In the genomic region with DNA sequence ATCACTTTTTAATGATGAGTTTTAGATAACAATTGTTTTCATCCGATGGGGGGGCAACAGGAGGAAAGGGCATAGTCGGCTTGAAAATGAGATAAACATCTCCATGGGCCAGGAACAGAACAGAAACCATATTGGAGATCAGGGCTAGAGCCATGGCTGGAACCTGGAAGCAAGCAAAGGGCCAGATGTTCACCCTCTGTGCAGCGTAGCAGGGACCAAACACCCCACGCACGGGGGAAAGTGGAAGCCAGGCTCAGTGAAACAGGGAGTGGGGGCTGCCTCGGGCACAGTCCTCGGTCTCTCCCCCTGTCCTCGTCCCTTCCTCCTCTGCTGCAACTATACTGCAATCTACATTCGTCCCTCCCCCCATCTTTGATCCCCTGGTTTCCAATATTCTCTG, we compare ENCODE assay signal across 1 cellular context.
TF ChIP-seq lines count a peak whose summit lies in the region.

No MANE protein-coding gene starts in this region.

TF ChIP-seq in GM12878, 131 proteins besides CTCF, POLR2A, EP300 and RAD21 (continued from another document):
- TF ChIP-seq, protein P1, sequence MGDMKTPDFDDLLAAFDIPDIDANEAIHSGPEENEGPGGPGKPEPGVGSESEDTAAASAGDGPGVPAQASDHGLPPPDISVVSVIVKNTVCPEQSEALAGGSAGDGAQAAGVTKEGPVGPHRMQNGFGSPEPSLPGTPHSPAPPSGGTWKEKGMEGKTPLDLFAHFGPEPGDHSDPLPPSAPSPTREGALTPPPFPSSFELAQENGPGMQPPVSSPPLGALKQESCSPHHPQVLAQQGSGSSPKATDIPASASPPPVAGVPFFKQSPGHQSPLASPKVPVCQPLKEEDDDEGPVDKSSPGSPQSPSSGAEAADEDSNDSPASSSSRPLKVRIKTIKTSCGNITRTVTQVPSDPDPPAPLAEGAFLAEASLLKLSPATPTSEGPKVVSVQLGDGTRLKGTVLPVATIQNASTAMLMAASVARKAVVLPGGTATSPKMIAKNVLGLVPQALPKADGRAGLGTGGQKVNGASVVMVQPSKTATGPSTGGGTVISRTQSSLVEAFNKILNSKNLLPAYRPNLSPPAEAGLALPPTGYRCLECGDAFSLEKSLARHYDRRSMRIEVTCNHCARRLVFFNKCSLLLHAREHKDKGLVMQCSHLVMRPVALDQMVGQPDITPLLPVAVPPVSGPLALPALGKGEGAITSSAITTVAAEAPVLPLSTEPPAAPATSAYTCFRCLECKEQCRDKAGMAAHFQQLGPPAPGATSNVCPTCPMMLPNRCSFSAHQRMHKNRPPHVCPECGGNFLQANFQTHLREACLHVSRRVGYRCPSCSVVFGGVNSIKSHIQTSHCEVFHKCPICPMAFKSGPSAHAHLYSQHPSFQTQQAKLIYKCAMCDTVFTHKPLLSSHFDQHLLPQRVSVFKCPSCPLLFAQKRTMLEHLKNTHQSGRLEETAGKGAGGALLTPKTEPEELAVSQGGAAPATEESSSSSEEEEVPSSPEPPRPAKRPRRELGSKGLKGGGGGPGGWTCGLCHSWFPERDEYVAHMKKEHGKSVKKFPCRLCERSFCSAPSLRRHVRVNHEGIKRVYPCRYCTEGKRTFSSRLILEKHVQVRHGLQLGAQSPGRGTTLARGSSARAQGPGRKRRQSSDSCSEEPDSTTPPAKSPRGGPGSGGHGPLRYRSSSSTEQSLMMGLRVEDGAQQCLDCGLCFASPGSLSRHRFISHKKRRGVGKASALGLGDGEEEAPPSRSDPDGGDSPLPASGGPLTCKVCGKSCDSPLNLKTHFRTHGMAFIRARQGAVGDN (IDR thresholded peaks at IDR 0.05) = peak; percentile 69; the same call in 1 of the 2 replicates
- TF ChIP-seq, protein P2, sequence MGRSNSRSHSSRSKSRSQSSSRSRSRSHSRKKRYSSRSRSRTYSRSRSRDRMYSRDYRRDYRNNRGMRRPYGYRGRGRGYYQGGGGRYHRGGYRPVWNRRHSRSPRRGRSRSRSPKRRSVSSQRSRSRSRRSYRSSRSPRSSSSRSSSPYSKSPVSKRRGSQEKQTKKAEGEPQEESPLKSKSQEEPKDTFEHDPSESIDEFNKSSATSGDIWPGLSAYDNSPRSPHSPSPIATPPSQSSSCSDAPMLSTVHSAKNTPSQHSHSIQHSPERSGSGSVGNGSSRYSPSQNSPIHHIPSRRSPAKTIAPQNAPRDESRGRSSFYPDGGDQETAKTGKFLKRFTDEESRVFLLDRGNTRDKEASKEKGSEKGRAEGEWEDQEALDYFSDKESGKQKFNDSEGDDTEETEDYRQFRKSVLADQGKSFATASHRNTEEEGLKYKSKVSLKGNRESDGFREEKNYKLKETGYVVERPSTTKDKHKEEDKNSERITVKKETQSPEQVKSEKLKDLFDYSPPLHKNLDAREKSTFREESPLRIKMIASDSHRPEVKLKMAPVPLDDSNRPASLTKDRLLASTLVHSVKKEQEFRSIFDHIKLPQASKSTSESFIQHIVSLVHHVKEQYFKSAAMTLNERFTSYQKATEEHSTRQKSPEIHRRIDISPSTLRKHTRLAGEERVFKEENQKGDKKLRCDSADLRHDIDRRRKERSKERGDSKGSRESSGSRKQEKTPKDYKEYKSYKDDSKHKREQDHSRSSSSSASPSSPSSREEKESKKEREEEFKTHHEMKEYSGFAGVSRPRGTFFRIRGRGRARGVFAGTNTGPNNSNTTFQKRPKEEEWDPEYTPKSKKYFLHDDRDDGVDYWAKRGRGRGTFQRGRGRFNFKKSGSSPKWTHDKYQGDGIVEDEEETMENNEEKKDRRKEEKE (IDR thresholded peaks at IDR 0.05) = no peak
- TF ChIP-seq YY1 (IDR thresholded peaks at IDR 0.05; ENCODE audit: low read depth, low read length) (0 out of 2 replicates have a peak, but pooled peaks have one; percentile 37), JUND (IDR thresholded peaks at IDR 0.05; ENCODE audit: low read depth, low read length) (no peak), ZNF592 (IDR thresholded peaks at IDR 0.05) (peak; percentile 68), TCF12 (IDR thresholded peaks at IDR 0.05; ENCODE audit: low read depth, low read length) (0 out of 2 replicates have a peak, but pooled peaks have one; percentile 36), ZNF622 (IDR thresholded peaks at IDR 0.05) (no peak), ATF7 (IDR thresholded peaks at IDR 0.05; ENCODE audit: low read depth) (no peak), MTA3 (IDR thresholded peaks at IDR 0.05; ENCODE audit: borderline replicate concordance, low read length) (no peak), BACH1 (IDR thresholded peaks at IDR 0.05; ENCODE audit: borderline replicate concordance) (peak; percentile 41; the same call in 1 of the 2 replicates), MLLT1 (IDR thresholded peaks at IDR 0.05) (no peak), IRF4 (IDR thresholded peaks at IDR 0.05; ENCODE audit: low read depth, low read length) (peak; percentile 52; the same call in 1 of the 2 replicates), WRNIP1 (IDR thresholded peaks at IDR 0.05; ENCODE audit: borderline replicate concordance, low read depth, low read length) (no peak), IRF3 (IDR thresholded peaks at IDR 0.05) (no peak), PAX8 (IDR thresholded peaks at IDR 0.05) (no peak), IKZF2 (IDR thresholded peaks at IDR 0.05) (peak in 1 of 2 experiments; percentile 14; a peak in 1 of 4 replicates)
